In the genomic region with DNA sequence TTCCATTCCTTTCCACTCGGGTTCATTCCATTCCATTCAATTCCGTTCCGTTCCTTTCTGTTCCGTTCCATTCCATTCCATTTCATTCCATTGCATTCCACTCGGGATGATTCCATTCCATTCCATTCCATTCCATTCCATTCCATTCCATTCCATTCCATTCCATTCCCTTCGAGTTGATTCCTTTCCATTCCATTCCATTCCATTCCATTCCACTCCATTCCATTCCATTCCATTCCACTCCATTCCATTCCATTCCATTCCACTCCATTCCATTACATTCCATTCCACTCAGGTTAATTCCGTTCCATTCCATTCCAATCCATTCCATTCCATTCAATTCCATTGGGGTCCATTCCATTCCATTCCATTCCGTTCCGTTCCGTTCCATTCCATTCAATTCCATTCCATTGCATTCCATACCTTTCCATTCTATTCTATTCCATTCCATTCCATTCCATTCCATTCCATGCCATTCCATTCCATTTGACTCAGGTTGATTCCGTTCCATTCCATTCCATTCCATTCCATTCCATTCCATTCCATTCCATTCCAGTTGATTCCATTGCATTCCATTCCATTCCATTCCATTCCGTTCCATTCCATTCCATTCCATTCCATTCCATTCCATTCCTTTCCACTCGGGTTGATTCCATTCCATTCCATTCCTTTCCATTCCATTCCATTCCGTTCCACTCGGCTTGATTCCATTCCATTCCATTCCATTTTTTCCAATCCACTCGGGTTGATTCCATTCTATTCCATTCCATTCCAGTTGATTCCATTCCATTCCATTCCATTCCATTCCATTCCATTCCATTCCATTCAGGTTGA, we compare ENCODE assay signal across 8 cellular contexts.
DNase-seq lines count a peak whose midpoint lies in the region; ATAC-seq and TF ChIP-seq lines count a peak whose summit lies in the region.
"Not testable (repeated sequence)": the region's sequence is repeated elsewhere in the genome, so short reads cannot be mapped to it uniquely, and the experiment has no call there.

No MANE protein-coding gene starts in this region.

- peaks cover 16% of the 10 kb centered on the region for H3K36me3 Mint-ChIP-seq in activated T-cell treated with anti-CD3 and anti-CD28 coated beads, Interleukin-2, amount 50 U/mL, for 4 hours (ENCODE audit: insufficient read depth)
- peaks cover 31% of the 10 kb centered on the region for H3K36me3 Mint-ChIP-seq in memory B cell

- not testable (repeated sequence) for H3K36me3 ChIP-seq in aorta (ENCODE audit: control insufficient read depth in 1 of 2, insufficient read depth in 2 of 2, low read length in 1 of 2)

- not testable (repeated sequence) for H3K4me3 Mint-ChIP-seq in activated T-cell treated with anti-CD3 and anti-CD28 coated beads, Interleukin-2, amount 50 U/mL, for 4 hours; memory B cell

- 64 to 65% methylated on average over 16 of the region's 16 CpGs for WGBS in aorta, 2 donors

- peaks cover 50% of the 10 kb centered on the region for H3K9me3 Mint-ChIP-seq in activated T-cell treated with anti-CD3 and anti-CD28 coated beads, Interleukin-2, amount 50 U/mL, for 4 hours
- H3K9me3 Mint-ChIP-seq in memory B cell = peaks cover 51% of the 10 kb centered on the region

- not testable (repeated sequence) for H3K4me1 ChIP-seq in foreskin keratinocyte; aorta (ENCODE audit: control insufficient read depth in 1 of 2, insufficient read depth in 2 of 2, low read length in 2 of 2)

- not testable (repeated sequence) for H3K27me3 ChIP-seq in foreskin keratinocyte; aorta (ENCODE audit: control insufficient read depth in 1 of 2, insufficient read depth in 2 of 2, low read length in 1 of 2)

- H3K4me1 Mint-ChIP-seq in activated T-cell treated with anti-CD3 and anti-CD28 coated beads, Interleukin-2, amount 50 U/mL, for 4 hours (ENCODE audit: low read depth) = not testable (repeated sequence)
- peaks cover 17% of the 10 kb centered on the region for H3K4me1 Mint-ChIP-seq in memory B cell

- intact Hi-C loops in aorta (cut with DNase I) = not testable (repeated sequence)

- not testable (repeated sequence) for H3K27me3 Mint-ChIP-seq in activated T-cell treated with anti-CD3 and anti-CD28 coated beads, Interleukin-2, amount 50 U/mL, for 4 hours (ENCODE audit: low read depth); memory B cell

- H3K27ac ChIP-seq in foreskin keratinocyte; aorta (ENCODE audit: low read depth in 1 of 2, low read length in 2 of 2): not testable (repeated sequence)

- not testable (repeated sequence) for DNase-seq in activated T-cell treated with anti-CD3 and anti-CD28 coated beads, Interleukin-2, amount 50 U/mL, for 4 hours; foreskin keratinocyte; memory B cell (ENCODE audit: low spot score in 2 of 2); aorta

- H3K4me3 ChIP-seq in aorta (ENCODE audit: low read length in 2 of 2) = not testable (repeated sequence)

- ATAC-seq in GM18873 (IDR thresholded peaks at IDR 0.05; ENCODE audit: low FRiP score, unreplicated experiment) = peak; percentile 53
- ATAC-seq in GM21619 (IDR thresholded peaks at IDR 0.05; ENCODE audit: unreplicated experiment) = peak; percentile 52
- ATAC-seq in HG02981 (IDR thresholded peaks at IDR 0.05; ENCODE audit: unreplicated experiment) = peak; percentile 49
- peak; percentile 36 for ATAC-seq in HG03565 (IDR thresholded peaks at IDR 0.05; ENCODE audit: unreplicated experiment)
- peak; percentile 49 to 61 for ATAC-seq in activated T-cell treated with anti-CD3 and anti-CD28 coated beads, Interleukin-2, amount 50 U/mL, for 4 hours
- ATAC-seq in foreskin keratinocyte = peak; percentile 65
- ATAC-seq in memory B cell (ENCODE audit: low read depth) = peak; percentile 53
- ATAC-seq in aorta (ENCODE audit: low FRiP score) = peak; percentile 94

- not testable (repeated sequence) for H3K27ac Mint-ChIP-seq in memory B cell

- not testable (repeated sequence) for H3K9me3 ChIP-seq in aorta (ENCODE audit: control insufficient read depth, low read length)

- not testable (repeated sequence) for TF ChIP-seq CTCF in foreskin keratinocyte (conservative IDR thresholded peaks at IDR 0.05)

Comparison
In these comparisons a context has a peak if more than half of its experiments do, and no peak if none do; other contexts are left out.
1. ATAC-seq: peak in every context shown above with its lines; median percentile 94 in aorta; 65 in foreskin keratinocyte; 55 in activated T-cell treated with anti-CD3 and anti-CD28 coated beads, Interleukin-2, amount 50 U/mL, for 4 hours; 53 in GM18873; 53 in memory B cell; 52 in GM21619; 49 in HG02981; 36 in HG03565.